Comparison of ENCODE assay signal across 17 cellular contexts in the genomic region with DNA sequence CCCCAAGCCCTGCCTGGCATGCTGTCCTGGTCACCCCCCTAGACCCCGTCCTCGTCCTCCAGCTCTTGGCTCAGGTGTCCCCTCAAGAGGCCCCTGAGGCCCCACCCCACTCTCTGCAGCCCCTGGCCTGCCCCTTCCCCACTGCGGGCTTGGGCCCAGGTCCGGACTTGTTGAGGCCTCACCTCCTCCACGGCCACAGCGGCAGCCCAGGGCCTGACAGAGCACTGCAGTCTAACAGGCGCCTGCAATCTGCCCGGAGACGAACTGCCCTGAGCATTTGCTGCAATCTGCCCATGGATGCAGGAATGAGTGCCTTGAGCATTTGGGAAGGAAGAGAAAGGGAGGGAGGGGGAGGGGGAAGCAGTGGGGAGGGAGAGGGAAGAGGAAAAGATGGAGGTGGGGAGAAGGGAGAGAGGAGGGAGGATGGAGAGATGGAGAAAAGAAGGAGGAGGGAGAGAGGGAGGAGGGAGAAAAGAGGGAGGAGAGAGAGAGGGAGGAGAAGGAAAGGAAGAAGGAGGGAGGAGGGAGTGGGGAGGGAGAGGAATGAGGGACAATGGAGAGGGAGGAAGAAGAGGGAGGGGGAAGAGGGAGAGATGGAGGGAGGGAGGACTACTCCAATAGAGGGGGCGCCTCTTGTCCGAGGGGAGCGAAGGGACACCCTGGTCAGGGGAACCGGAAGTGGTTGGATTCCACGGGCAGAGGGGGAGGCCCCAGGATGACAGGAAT.
DNase-seq lines count a peak whose midpoint lies in the region; ATAC-seq lines count a peak whose summit lies in the region.
"Had no signal": no experiment of that assay in that cellular context is flagged by ENCODE, and none has a peak within 500 bp of the region (broad histone marks: within the 10 kb centered on the region; RNA-seq: fewer than 3 reads in every experiment).

No MANE protein-coding gene starts in this region.

- H3K27me3 ChIP-seq in H7 (ENCODE audit: control insufficient read depth, insufficient read depth, low read length) = no peaks in the 10 kb centered on the region
- H3K27me3 ChIP-seq in NT2/D1 (ENCODE audit: insufficient read depth, insufficient read length) = no peaks in the 10 kb centered on the region
- H3K27me3 ChIP-seq in trophoblast cell (ENCODE audit: insufficient read depth, low read length) = no peaks in the 10 kb centered on the region

- peaks cover 18% of the 10 kb centered on the region for H3K4me1 ChIP-seq in NT2/D1 (ENCODE audit: insufficient read depth, insufficient read length)
- H3K4me1 ChIP-seq in trophoblast cell (ENCODE audit: control insufficient read depth in 1 of 2, insufficient read depth in 2 of 2, low read length in 2 of 2) = peaks cover 2 to 3% of the 10 kb centered on the region in 2 experiments

- H2AK5ac ChIP-seq in trophoblast cell (ENCODE audit: low read length) = no peak overlapping the region

- no peak overlapping the region for H3K4me3 ChIP-seq in H7 (ENCODE audit: insufficient read depth, low read depth, low read length)
- H3K4me3 ChIP-seq in NT2/D1 (ENCODE audit: insufficient read length, low read depth) = no peak overlapping the region
- no peak overlapping the region for H3K4me3 ChIP-seq in trophoblast cell (ENCODE audit: low read depth, low read length)

- no peaks in the 10 kb centered on the region; the same call in 1 of the 2 replicates for H3K9me3 ChIP-seq in NT2/D1 (ENCODE audit: insufficient read depth, low read length)
- H3K9me3 ChIP-seq in trophoblast cell (ENCODE audit: insufficient read depth, low read depth, low read length) = peaks cover 8% of the 10 kb centered on the region

- DNase-seq in H7 = peak; percentile 83
- DNase-seq in NT2/D1 (ENCODE audit: low read depth, low spot score) = no peak
- peak; percentile 78 for DNase-seq in islet precursor cell
- DNase-seq in trophoblast cell = no peak
- no peak for DNase-seq in head of caudate nucleus
- DNase-seq in NCI-H446 treated with DMSO at 0.1 percent for 48 hours (lab: John Stamatoyannopoulos, UW) = no peak
- DNase-seq: CD8-positive, alpha-beta memory T cell; DMS79; NCI-H1417; NCI-H187; NCI-H2107; NCI-H524; NCI-H82 had no signal

- no peak overlapping the region for H3K27ac ChIP-seq in trophoblast cell (ENCODE audit: low read depth, low read length)
- H3K27ac ChIP-seq: KMS-11, RWPE1 had no signal

- H3K36me3 ChIP-seq in H7 (replicated peaks; ENCODE audit: control insufficient read depth, insufficient read depth, low read length) (no peaks in the 10 kb centered on the region), NT2/D1 (ENCODE audit: insufficient read depth, insufficient read length, low read length) (no peaks in the 10 kb centered on the region), trophoblast cell (ENCODE audit: control insufficient read depth in 1 of 2, insufficient read depth in 2 of 2, low read length in 2 of 2) (no peaks in the 10 kb centered on the region)

- H2AFZ ChIP-seq in trophoblast cell (ENCODE audit: insufficient read depth, low read length, poor library complexity) = no peak overlapping the region

- peak overlapping the region; percentile 64 for H4K91ac ChIP-seq in trophoblast cell (ENCODE audit: low read depth, low read length)

- no peaks in the 10 kb centered on the region for H3K79me2 ChIP-seq in trophoblast cell (ENCODE audit: control insufficient read depth, insufficient read depth, low read length, poor library complexity)

- H4K12ac ChIP-seq in trophoblast cell (ENCODE audit: low read depth, low read length) = no peak overlapping the region

- H3K4me2 ChIP-seq in trophoblast cell (ENCODE audit: low read length) = no peak overlapping the region
- H3K4me2 ChIP-seq: KMS-11 had no signal

- H3K18ac ChIP-seq in trophoblast cell (ENCODE audit: low read length) = no peak overlapping the region

- WGBS in trophoblast cell (ENCODE audit: extremely low coverage, insufficient coverage, insufficient read length) = no CpG with 5 or more reads among the region's 14 CpGs

- no peak overlapping the region for H3K4ac ChIP-seq in trophoblast cell (ENCODE audit: low read depth, low read length)

- H3K79me1 ChIP-seq in trophoblast cell (ENCODE audit: low read length) = peaks cover 3% of the 10 kb centered on the region

- no peak overlapping the region for H3K23ac ChIP-seq in trophoblast cell (ENCODE audit: low read length)

- H3K9ac ChIP-seq in NT2/D1 (ENCODE audit: insufficient read length, low read depth) (peak overlapping the region; percentile 24), trophoblast cell (ENCODE audit: low read length) (no peak overlapping the region)
- H3K9ac ChIP-seq: KMS-11 had no signal

- H3K14ac ChIP-seq in trophoblast cell (ENCODE audit: low read length) = peak overlapping the region; percentile 0

- H2BK12ac ChIP-seq in trophoblast cell (ENCODE audit: low read length) = peak overlapping the region; percentile 6

- peak overlapping the region; percentile 8 for H4K8ac ChIP-seq in trophoblast cell (ENCODE audit: low read depth, low read length)

- peak overlapping the region; percentile 0 for H2BK120ac ChIP-seq in trophoblast cell (ENCODE audit: insufficient read depth, low read length, poor library complexity)

- H2BK5ac ChIP-seq in trophoblast cell (ENCODE audit: low read depth, low read length, poor library complexity) = peak overlapping the region; percentile 10

- no peak for ATAC-seq in HG03039 (IDR thresholded peaks at IDR 0.05; ENCODE audit: unreplicated experiment)
- ATAC-seq: HCT116 had no signal

- intact Hi-C loops in head of caudate nucleus (cut with DNase I) = no loop called here

Comparison
In these comparisons a context has a peak if more than half of its experiments do, and no peak if none do; other contexts are left out.
1. DNase-seq: peak in H7 (single experiment) and islet precursor cell (single experiment); none in NT2/D1 (single experiment), trophoblast cell (0 of 2), head of caudate nucleus (0 of 42) and NCI-H446 treated with DMSO at 0.1 percent for 48 hours (single experiment).